18 cellular contexts compared by ENCODE assay signal in genomic region chr1:198272492-198272891, GRCh38.
DNase-seq lines count a peak whose midpoint lies in the region; ATAC-seq and TF ChIP-seq lines count a peak whose summit lies in the region.
"Had no signal": no experiment of that assay in that cellular context is flagged by ENCODE, and none has a peak within 500 bp of the region (broad histone marks: within the 10 kb centered on the region; RNA-seq: fewer than 3 reads in every experiment).

No MANE protein-coding gene starts in this region.

- ATAC-seq in activated naive CD8-positive, alpha-beta T cell treated with anti-CD3 and anti-CD28 coated beads, Interleukin-2, amount 50 U/mL, for 24 hours = no peak
- ATAC-seq in omental fat pad (ENCODE audit: low FRiP score) = peak; percentile 41
- ATAC-seq in HG02642 (IDR thresholded peaks at IDR 0.05; ENCODE audit: poor library complexity, unreplicated experiment) = no peak
- ATAC-seq in stimulated activated naive B cell treated with anti-CD40 and anti-IgM and Interleukin-4, amounts not matched to agents 10 μg/mL and 1 μg/mL and 100 μg/mL, for 72 hours (replicated peaks) = no peak

- H3K27me3 Mint-ChIP-seq in activated T-cell treated with anti-CD3 and anti-CD28 coated beads, Interleukin-2, amount 50 U/mL, for 24 hours = no peaks in the 10 kb centered on the region
- no peaks in the 10 kb centered on the region for H3K27me3 Mint-ChIP-seq in activated naive CD8-positive, alpha-beta T cell treated with anti-CD3 and anti-CD28 coated beads, Interleukin-2, amount 50 U/mL, for 24 hours
- no peaks in the 10 kb centered on the region for H3K27me3 Mint-ChIP-seq in stimulated activated naive B cell treated with anti-CD40 and anti-IgM and Interleukin-4, amounts not matched to agents 10 μg/mL and 1 μg/mL and 100 μg/mL, for 72 hours
- H3K27me3 Mint-ChIP-seq: CD4-positive, alpha-beta T cell had no signal

- peaks cover 11% of the 10 kb centered on the region for H3K36me3 Mint-ChIP-seq in activated T-cell treated with anti-CD3 and anti-CD28 coated beads, Interleukin-2, amount 50 U/mL, for 24 hours (ENCODE audit: low read depth)
- H3K36me3 Mint-ChIP-seq in activated naive CD8-positive, alpha-beta T cell treated with anti-CD3 and anti-CD28 coated beads, Interleukin-2, amount 50 U/mL, for 24 hours (ENCODE audit: low read depth) = peaks cover 7% of the 10 kb centered on the region
- H3K36me3 Mint-ChIP-seq in stimulated activated naive B cell treated with anti-CD40 and anti-IgM and Interleukin-4, amounts not matched to agents 10 μg/mL and 1 μg/mL and 100 μg/mL, for 72 hours = peaks cover 4 to 9% of the 10 kb centered on the region in 2 donors

- H3K4me1 Mint-ChIP-seq in activated T-cell treated with anti-CD3 and anti-CD28 coated beads, Interleukin-2, amount 50 U/mL, for 24 hours (ENCODE audit: low read depth) = peaks cover 26% of the 10 kb centered on the region
- peaks cover 20% of the 10 kb centered on the region for H3K4me1 Mint-ChIP-seq in activated naive CD8-positive, alpha-beta T cell treated with anti-CD3 and anti-CD28 coated beads, Interleukin-2, amount 50 U/mL, for 24 hours
- H3K4me1 Mint-ChIP-seq in stimulated activated naive B cell treated with anti-CD40 and anti-IgM and Interleukin-4, amounts not matched to agents 10 μg/mL and 1 μg/mL and 100 μg/mL, for 72 hours = peaks cover 0 to 5% of the 10 kb centered on the region in 2 donors

- H3K4me3 ChIP-seq in fibroblast of pulmonary artery (replicated peaks; ENCODE audit: low read depth, low read length) = no peak overlapping the region

- H3K9me3 Mint-ChIP-seq in activated T-cell treated with anti-CD3 and anti-CD28 coated beads, Interleukin-2, amount 50 U/mL, for 24 hours = no peaks in the 10 kb centered on the region
- no peaks in the 10 kb centered on the region for H3K9me3 Mint-ChIP-seq in activated naive CD8-positive, alpha-beta T cell treated with anti-CD3 and anti-CD28 coated beads, Interleukin-2, amount 50 U/mL, for 24 hours
- H3K9me3 Mint-ChIP-seq in stimulated activated naive B cell treated with anti-CD40 and anti-IgM and Interleukin-4, amounts not matched to agents 10 μg/mL and 1 μg/mL and 100 μg/mL, for 72 hours = no peaks in the 10 kb centered on the region
- H3K9me3 Mint-ChIP-seq: CD4-positive, alpha-beta T cell had no signal

- no peak for DNase-seq in activated T-cell treated with anti-CD3 and anti-CD28 coated beads, Interleukin-2, amount 50 U/mL, for 24 hours
- no peak for DNase-seq in activated T-cell treated with anti-CD3 and anti-CD28 coated beads, Interleukin-2, amount 50 U/mL, for 48 hours
- no peak for DNase-seq in activated naive CD8-positive, alpha-beta T cell treated with anti-CD3 and anti-CD28 coated beads, Interleukin-2, amount 50 U/mL, for 24 hours
- peak; percentile 73 for DNase-seq in fibroblast of pulmonary artery (ENCODE audit: low read depth)
- no peak for DNase-seq in omental fat pad (ENCODE audit: low spot score)
- no peak for DNase-seq in DMS 273 (lab: John Stamatoyannopoulos, UW; ENCODE audit: unreplicated experiment)
- no peak for DNase-seq in stimulated activated naive B cell treated with anti-CD40 and anti-IgM and Interleukin-4, amounts not matched to agents 10 μg/mL and 1 μg/mL and 100 μg/mL, for 72 hours
- DNase-seq: 8988T; activated CD4-positive, CD25-positive, alpha-beta regulatory T cell; activated naive CD4-positive, alpha-beta T cell; CD4-positive, alpha-beta T cell; HCEC 1CT; hippocampal formation; kidney; NCI-H1694 treated with DMSO at 0.1 percent for 48 hours; NK-92 treated with Interleukin-12 subunit alpha and Interleukin-12 subunit beta, amount 100 ng/mL, for 24 hours; T-helper 1 cell had no signal

- no peak overlapping the region for H3K4me3 Mint-ChIP-seq in activated T-cell treated with anti-CD3 and anti-CD28 coated beads, Interleukin-2, amount 50 U/mL, for 24 hours
- no peak overlapping the region for H3K4me3 Mint-ChIP-seq in activated naive CD8-positive, alpha-beta T cell treated with anti-CD3 and anti-CD28 coated beads, Interleukin-2, amount 50 U/mL, for 24 hours
- H3K4me3 Mint-ChIP-seq in stimulated activated naive B cell treated with anti-CD40 and anti-IgM and Interleukin-4, amounts not matched to agents 10 μg/mL and 1 μg/mL and 100 μg/mL, for 72 hours = no peak overlapping the region
- H3K4me3 Mint-ChIP-seq: CD4-positive, alpha-beta T cell had no signal

- TF ChIP-seq CTCF in fibroblast of pulmonary artery (IDR thresholded peaks at IDR 0.05; ENCODE audit: low read length, missing control alignments) (no peak), omental fat pad (IDR thresholded peaks at IDR 0.05) (no peak)

- peak overlapping the region; percentile 22 for H3K27ac Mint-ChIP-seq in activated T-cell treated with anti-CD3 and anti-CD28 coated beads, Interleukin-2, amount 50 U/mL, for 24 hours
- peak overlapping the region; percentile 70 for H3K27ac Mint-ChIP-seq in activated naive CD8-positive, alpha-beta T cell treated with anti-CD3 and anti-CD28 coated beads, Interleukin-2, amount 50 U/mL, for 24 hours
- no peak overlapping the region for H3K27ac Mint-ChIP-seq in stimulated activated naive B cell treated with anti-CD40 and anti-IgM and Interleukin-4, amounts not matched to agents 10 μg/mL and 1 μg/mL and 100 μg/mL, for 72 hours
- H3K27ac Mint-ChIP-seq: CD4-positive, alpha-beta T cell had no signal
